8 cellular contexts compared by ENCODE assay signal in the genomic region with DNA sequence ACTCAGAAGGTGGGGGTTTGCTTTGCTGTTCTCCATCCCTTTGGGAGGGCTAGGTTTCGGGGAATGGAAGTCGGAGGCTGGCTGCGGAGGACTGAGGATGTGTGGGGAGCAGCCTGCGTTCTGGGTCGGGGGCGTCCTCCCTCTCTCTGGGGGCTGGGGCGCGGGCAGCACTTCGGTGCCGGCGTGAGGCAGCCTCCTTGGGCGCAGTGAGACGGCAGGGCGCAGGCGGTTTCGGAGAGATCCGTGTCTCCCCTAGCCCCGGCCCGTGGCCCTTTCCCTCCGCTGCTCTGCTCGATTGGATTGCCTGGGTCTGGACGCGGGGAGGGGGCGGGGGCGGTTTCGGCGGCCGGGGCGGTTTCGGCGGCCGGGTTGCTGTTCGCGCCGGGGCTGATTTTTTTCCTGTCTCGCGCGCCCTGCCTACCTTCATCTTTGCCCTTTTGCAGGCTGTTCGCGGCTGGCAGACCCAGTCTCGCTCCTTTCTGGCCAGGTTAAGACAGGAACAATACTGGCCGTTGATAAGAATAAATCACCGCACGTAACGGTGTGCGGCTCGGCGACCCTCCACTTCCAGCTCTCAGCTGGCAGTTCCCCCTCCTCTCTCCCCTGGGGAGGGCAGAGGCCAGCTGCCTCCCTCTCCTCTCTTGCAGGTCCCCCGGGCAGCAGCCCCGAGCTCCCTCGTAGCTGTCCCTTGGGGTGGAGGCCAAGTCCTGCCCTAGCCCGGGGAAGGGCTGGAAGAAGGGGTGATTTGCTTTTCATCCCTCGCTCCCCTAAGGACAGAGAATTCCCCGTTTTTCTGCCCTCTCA. TPM values are rescaled to one million over a fixed set of nuclear protein-coding genes. Genes with fewer than 3 reads are reported as not detected.
DNase-seq lines count a peak whose midpoint lies in the region; ATAC-seq and TF ChIP-seq lines count a peak whose summit lies in the region.

No MANE protein-coding gene starts in this region.

- no peak for TF ChIP-seq RAD21 in HCT116 (IDR thresholded peaks at IDR 0.05; ENCODE audit: low read depth)

- POLR2A ChIA-PET in A673 (lab: Charles Lee; ENCODE audit: low non-redundant PET) = no interaction called here
- POLR2A ChIA-PET in HCT116 (lab: Charles Lee) = no interaction called here

- TF ChIP-seq CTCF in A673 (conservative IDR thresholded peaks at IDR 0.05; ENCODE audit: low read depth, low read length) = no peak
- TF ChIP-seq CTCF in HCT116 (IDR thresholded peaks at IDR 0.05 in 2 of 3, conservative IDR thresholded peaks at IDR 0.05 in 1 of 3; ENCODE audit: borderline replicate concordance in 1 of 3, insufficient read depth in 1 of 3, low read depth in 2 of 3, low read length in 2 of 3) = no peak
- TF ChIP-seq CTCF in body of pancreas (IDR thresholded peaks at IDR 0.05) = no peak

- CTCF ChIA-PET in A673 (lab: Charles Lee) (no interaction called here), HCT116 (lab: Charles Lee) (interaction anchor here (2.0 kb wide), 1 partner anchor 625 kb away, joined by 6 read pairs; no protein-coding TSS in a partner anchor)

- H3K27ac ChIP-seq in A673 (ENCODE audit: low read depth, low read length, poor library complexity, severe bottlenecking) = no peak overlapping the region
- no peak overlapping the region; the same call in 1 of the 2 replicates for H3K27ac ChIP-seq in HCT116 (ENCODE audit: low read depth, low read length)
- peak overlapping the region in 3 of 4 donors; percentile 8 to 96 (median 94) for H3K27ac ChIP-seq in body of pancreas
- peak overlapping the region; percentile 91 for H3K27ac ChIP-seq in stomach smooth muscle (ENCODE audit: low read length)

- H3K9ac ChIP-seq in HCT116 (ENCODE audit: low read length) (peak overlapping the region; percentile 88), stomach smooth muscle (ENCODE audit: low read length in 2 of 2) (peak overlapping the region; percentile 68 to 77)

- peaks cover 45% of the 10 kb centered on the region for H3K79me2 ChIP-seq in HCT116 (ENCODE audit: insufficient read depth, low read length)

- H3K4me3 ChIP-seq in A673 (ENCODE audit: low read depth, low read length, poor library complexity, severe bottlenecking) (peak overlapping the region; percentile 65), HCT116 (replicated peaks in 1 of 2; ENCODE audit: low read depth in 1 of 2, low read length in 2 of 2) (peak overlapping the region; percentile 80 to 83), body of pancreas (peak overlapping the region; percentile 57 to 89), stomach smooth muscle (ENCODE audit: low read length in 2 of 2) (peak overlapping the region; percentile 89 to 90)

- ATAC-seq in HCT116 (no peak), body of pancreas (no peak), HG03521 (IDR thresholded peaks at IDR 0.05; ENCODE audit: unreplicated experiment) (no peak)

- TF ChIP-seq POLR2A in HCT116 (IDR thresholded peaks at IDR 0.05; ENCODE audit: borderline replicate concordance, extremely low read depth, insufficient read depth, insufficient read length) (no peak), body of pancreas (IDR thresholded peaks at IDR 0.05) (peak in 1 of 3 donors; percentile 14)

- no peaks in the 10 kb centered on the region for H4K20me1 ChIP-seq in HCT116 (ENCODE audit: insufficient read depth)

- no peak overlapping the region for H2AFZ ChIP-seq in HCT116 (ENCODE audit: low read depth, low read length, poor library complexity, severe bottlenecking)

- WGBS in body of pancreas, 2 donors = 1 to 2% methylated on average over 27 to 48 of the region's 54 CpGs

- no peaks in the 10 kb centered on the region for H3K9me2 ChIP-seq in HCT116 (ENCODE audit: insufficient read depth)

- RAD21 ChIA-PET in HCT116 (lab: Charles Lee; ENCODE audit: low non-redundant PET in 1 of 2, low total read pairs in 2 of 2, uncharacterized antibody in 2 of 2, unreplicated experiment in 2 of 2) = no interaction called here

- no peaks in the 10 kb centered on the region for H3K36me3 ChIP-seq in A673 (ENCODE audit: insufficient read depth, low read length, poor library complexity, severe bottlenecking)
- H3K36me3 ChIP-seq in HCT116 (ENCODE audit: control insufficient read depth in 1 of 2, insufficient read depth in 2 of 2, low read length in 2 of 2) = no peaks in the 10 kb centered on the region
- H3K36me3 ChIP-seq in body of pancreas (replicated peaks in 1 of 2; ENCODE audit: insufficient read depth in 1 of 2, low read depth in 2 of 2) = no peaks in the 10 kb centered on the region
- no peaks in the 10 kb centered on the region for H3K36me3 ChIP-seq in stomach smooth muscle (ENCODE audit: control insufficient read depth in 2 of 2, insufficient read depth in 2 of 2, low read length in 2 of 2)

- intact Hi-C loops in A673 (cut with micrococcal nuclease; ENCODE audit: unreplicated experiment) = loop anchor here (5.0 to 10.0 kb wide), 5 partner anchors 124 to 624 kb away; no protein-coding TSS in a partner anchor
- intact Hi-C loops in HCT116 (cut with micrococcal nuclease) = loop anchor here (5.0 to 10.0 kb wide), 6 partner anchors 94 to 622 kb away; no protein-coding TSS in a partner anchor
- intact Hi-C loops in body of pancreas (cut with DNase I) = no loop called here

- peak overlapping the region; percentile 91 for H3K4me2 ChIP-seq in HCT116 (ENCODE audit: low read length)

- H3K9me3 ChIP-seq in A673 (ENCODE audit: low read depth, low read length, poor library complexity, severe bottlenecking) (no peaks in the 10 kb centered on the region), HCT116 (ENCODE audit: control insufficient read depth in 1 of 2, insufficient read depth in 1 of 2, low read depth in 1 of 2, low read length in 2 of 2) (no peaks in the 10 kb centered on the region), body of pancreas (peaks cover 0 to 7% (median 0%) of the 10 kb centered on the region in 3 donors), stomach smooth muscle (ENCODE audit: control insufficient read depth in 2 of 2, low read length in 2 of 2) (peaks cover 0 to 3% of the 10 kb centered on the region in 2 donors)

- H3K4me1 ChIP-seq in A673 (ENCODE audit: insufficient read depth, low read length, poor library complexity, severe bottlenecking) = peaks cover 13% of the 10 kb centered on the region
- H3K4me1 ChIP-seq in HCT116 (ENCODE audit: control insufficient read depth in 1 of 2, insufficient read depth in 2 of 2, low read length in 2 of 2) = peaks cover 10 to 17% of the 10 kb centered on the region in 2 experiments
- peaks cover 26% of the 10 kb centered on the region for H3K4me1 ChIP-seq in body of pancreas
- H3K4me1 ChIP-seq in stomach smooth muscle (ENCODE audit: control insufficient read depth, insufficient read depth, low read length) = peaks cover 20% of the 10 kb centered on the region

- no peak for DNase-seq in A673 (ENCODE audit: low spot score)
- no peak for DNase-seq in HCT116 (ENCODE audit: low read depth, low spot score)
- DNase-seq in body of pancreas = peak in 3 of 4 donors; percentile 39 to 40 (median 40)
- DNase-seq in kidney glomerular epithelial cell (lab: John Stamatoyannopoulos, UW) = peak; percentile 21
- no peak for DNase-seq in NCI-H524 treated with DMSO at 0.1 percent for 48 hours (lab: John Stamatoyannopoulos, UW)
- DNase-seq in effector CD4-positive, alpha-beta T cell = no peak

- BruUV-seq in A673 (replicated peaks; lab: Mats Ljungman, UMichigan) = no TSS peak
- BruUV-seq in HCT116 (replicated peaks; lab: Mats Ljungman, UMichigan) = TSS peak; percentile 37

- H3K27me3 ChIP-seq in A673 (replicated peaks; ENCODE audit: insufficient read depth, low read depth, low read length, poor library complexity) = no peaks in the 10 kb centered on the region
- H3K27me3 ChIP-seq in HCT116 (ENCODE audit: insufficient read depth, low read length) = no peaks in the 10 kb centered on the region
- no peaks in the 10 kb centered on the region for H3K27me3 ChIP-seq in body of pancreas
- H3K27me3 ChIP-seq in stomach smooth muscle (ENCODE audit: control insufficient read depth in 1 of 2, insufficient read depth in 2 of 2, low read length in 2 of 2) = no peaks in the 10 kb centered on the region

TF ChIP-seq in HCT116, 20 proteins besides CTCF, POLR2A, EP300 and RAD21 (continues in another document):
- no peak for TF ChIP-seq ZFX (IDR thresholded peaks at IDR 0.05)
- no peak for TF ChIP-seq JUND (IDR thresholded peaks at IDR 0.05)
- no peak for TF ChIP-seq CBX3 (IDR thresholded peaks at IDR 0.05; ENCODE audit: low read depth)
- no peak for TF ChIP-seq SRF (IDR thresholded peaks at IDR 0.05; ENCODE audit: low read depth)
- no peak for TF ChIP-seq EGR1 (IDR thresholded peaks at IDR 0.05; ENCODE audit: low read depth)
- TF ChIP-seq, protein P1, sequence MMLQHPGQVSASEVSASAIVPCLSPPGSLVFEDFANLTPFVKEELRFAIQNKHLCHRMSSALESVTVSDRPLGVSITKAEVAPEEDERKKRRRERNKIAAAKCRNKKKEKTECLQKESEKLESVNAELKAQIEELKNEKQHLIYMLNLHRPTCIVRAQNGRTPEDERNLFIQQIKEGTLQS (IDR thresholded peaks at IDR 0.05) = no peak
- TF ChIP-seq EZH2phosphoT487 (IDR thresholded peaks at IDR 0.05; ENCODE audit: borderline replicate concordance) = no peak
- TF ChIP-seq POLR2AphosphoS5 (IDR thresholded peaks at IDR 0.05; ENCODE audit: low read depth, low read length) = no peak
- TF ChIP-seq FOSL1 (IDR thresholded peaks at IDR 0.05; ENCODE audit: low read depth) = no peak
- TF ChIP-seq, protein P2, sequence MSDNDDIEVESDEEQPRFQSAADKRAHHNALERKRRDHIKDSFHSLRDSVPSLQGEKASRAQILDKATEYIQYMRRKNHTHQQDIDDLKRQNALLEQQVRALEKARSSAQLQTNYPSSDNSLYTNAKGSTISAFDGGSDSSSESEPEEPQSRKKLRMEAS (IDR thresholded peaks at IDR 0.05) = no peak
- TF ChIP-seq YY1 (IDR thresholded peaks at IDR 0.05; ENCODE audit: extremely low read depth, insufficient replicate concordance, low read depth, low read length) = no peak
- no peak for TF ChIP-seq SP1 (IDR thresholded peaks at IDR 0.05; ENCODE audit: low read depth)
- no peak for TF ChIP-seq CEBPB (IDR thresholded peaks at IDR 0.05; ENCODE audit: low read depth)
- TF ChIP-seq ELF1 (IDR thresholded peaks at IDR 0.05; ENCODE audit: borderline replicate concordance, low read depth) = no peak

RNA-seq across cellular contexts. Expression of a gene that starts 1.6 kb away (rescaled TPM):
- 11.5 and 11.7 TPM in 2 replicates for total RNA-seq in A673 (2021)
- 32.1 TPM for total RNA-seq in HCT116 (2021; ENCODE audit: unreplicated experiment)
- polyA plus RNA-seq in HCT116 (2012) = 8.6 and 9.5 TPM in 2 replicates
- total RNA-seq in body of pancreas = 10 to 100 TPM; 23.9 to 31.6 TPM

Comparison
In these comparisons a context has a peak if more than half of its experiments do, and no peak if none do; other contexts are left out.
1. DNase-seq: peak in body of pancreas (3 of 4) and kidney glomerular epithelial cell (single experiment); none in A673 (single experiment), HCT116 (single experiment), NCI-H524 treated with DMSO at 0.1 percent for 48 hours (single experiment) and effector CD4-positive, alpha-beta T cell (single experiment).
2. H3K27ac ChIP-seq: peak in body of pancreas (3 of 4) and stomach smooth muscle (single experiment); none in A673 (single experiment) and HCT116 (single experiment).
3. Peak in every context shown above with its lines, with median percentiles within 50 percentile points of each other: H3K4me3 ChIP-seq.